1 cellular context compared by ENCODE assay signal in the genomic region with DNA sequence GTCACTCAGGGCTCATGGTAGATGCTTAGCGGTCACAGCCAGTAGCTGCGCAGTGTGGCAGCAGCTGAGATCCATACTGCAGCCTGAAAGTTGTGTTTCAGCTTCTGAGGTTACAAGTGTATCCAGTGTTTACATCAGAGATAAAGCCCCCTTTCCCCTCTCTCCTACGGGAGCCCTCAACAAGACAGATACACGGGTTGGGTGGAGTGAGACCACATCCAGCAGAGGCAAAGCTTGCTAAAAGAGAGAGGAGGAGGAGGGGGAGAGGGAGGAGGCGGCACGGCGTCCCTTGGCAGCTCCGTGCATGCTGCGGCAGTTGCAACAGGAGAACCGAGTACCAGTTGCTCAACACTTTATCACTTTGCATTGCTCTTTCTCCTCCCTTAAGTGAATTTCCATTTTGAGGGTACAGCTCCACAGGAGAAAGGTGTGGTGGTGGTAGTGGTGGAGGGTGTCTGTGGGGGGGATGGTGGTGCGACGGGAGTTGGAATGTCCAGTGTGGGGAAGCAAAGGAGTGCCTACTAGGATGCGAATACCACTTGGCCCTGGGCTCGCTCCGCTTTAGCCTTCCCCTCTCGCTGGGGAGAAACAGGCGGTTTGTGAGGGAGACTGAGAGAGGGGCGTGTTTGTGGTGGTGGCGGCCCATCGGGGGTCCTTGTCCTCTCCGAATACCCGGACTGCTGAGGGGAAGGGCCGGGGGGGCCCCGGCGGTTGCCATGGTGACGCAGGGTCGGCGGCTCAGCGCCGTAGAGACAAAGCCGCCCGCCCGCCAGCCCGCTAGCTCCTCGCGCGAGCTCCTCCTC.
TF ChIP-seq lines count a peak whose summit lies in the region.

No MANE protein-coding gene starts in this region.

TF ChIP-seq in K562, 482 proteins besides CTCF, POLR2A, EP300 and RAD21 (continued from another document and continues in another):
- TF ChIP-seq, protein P1, sequence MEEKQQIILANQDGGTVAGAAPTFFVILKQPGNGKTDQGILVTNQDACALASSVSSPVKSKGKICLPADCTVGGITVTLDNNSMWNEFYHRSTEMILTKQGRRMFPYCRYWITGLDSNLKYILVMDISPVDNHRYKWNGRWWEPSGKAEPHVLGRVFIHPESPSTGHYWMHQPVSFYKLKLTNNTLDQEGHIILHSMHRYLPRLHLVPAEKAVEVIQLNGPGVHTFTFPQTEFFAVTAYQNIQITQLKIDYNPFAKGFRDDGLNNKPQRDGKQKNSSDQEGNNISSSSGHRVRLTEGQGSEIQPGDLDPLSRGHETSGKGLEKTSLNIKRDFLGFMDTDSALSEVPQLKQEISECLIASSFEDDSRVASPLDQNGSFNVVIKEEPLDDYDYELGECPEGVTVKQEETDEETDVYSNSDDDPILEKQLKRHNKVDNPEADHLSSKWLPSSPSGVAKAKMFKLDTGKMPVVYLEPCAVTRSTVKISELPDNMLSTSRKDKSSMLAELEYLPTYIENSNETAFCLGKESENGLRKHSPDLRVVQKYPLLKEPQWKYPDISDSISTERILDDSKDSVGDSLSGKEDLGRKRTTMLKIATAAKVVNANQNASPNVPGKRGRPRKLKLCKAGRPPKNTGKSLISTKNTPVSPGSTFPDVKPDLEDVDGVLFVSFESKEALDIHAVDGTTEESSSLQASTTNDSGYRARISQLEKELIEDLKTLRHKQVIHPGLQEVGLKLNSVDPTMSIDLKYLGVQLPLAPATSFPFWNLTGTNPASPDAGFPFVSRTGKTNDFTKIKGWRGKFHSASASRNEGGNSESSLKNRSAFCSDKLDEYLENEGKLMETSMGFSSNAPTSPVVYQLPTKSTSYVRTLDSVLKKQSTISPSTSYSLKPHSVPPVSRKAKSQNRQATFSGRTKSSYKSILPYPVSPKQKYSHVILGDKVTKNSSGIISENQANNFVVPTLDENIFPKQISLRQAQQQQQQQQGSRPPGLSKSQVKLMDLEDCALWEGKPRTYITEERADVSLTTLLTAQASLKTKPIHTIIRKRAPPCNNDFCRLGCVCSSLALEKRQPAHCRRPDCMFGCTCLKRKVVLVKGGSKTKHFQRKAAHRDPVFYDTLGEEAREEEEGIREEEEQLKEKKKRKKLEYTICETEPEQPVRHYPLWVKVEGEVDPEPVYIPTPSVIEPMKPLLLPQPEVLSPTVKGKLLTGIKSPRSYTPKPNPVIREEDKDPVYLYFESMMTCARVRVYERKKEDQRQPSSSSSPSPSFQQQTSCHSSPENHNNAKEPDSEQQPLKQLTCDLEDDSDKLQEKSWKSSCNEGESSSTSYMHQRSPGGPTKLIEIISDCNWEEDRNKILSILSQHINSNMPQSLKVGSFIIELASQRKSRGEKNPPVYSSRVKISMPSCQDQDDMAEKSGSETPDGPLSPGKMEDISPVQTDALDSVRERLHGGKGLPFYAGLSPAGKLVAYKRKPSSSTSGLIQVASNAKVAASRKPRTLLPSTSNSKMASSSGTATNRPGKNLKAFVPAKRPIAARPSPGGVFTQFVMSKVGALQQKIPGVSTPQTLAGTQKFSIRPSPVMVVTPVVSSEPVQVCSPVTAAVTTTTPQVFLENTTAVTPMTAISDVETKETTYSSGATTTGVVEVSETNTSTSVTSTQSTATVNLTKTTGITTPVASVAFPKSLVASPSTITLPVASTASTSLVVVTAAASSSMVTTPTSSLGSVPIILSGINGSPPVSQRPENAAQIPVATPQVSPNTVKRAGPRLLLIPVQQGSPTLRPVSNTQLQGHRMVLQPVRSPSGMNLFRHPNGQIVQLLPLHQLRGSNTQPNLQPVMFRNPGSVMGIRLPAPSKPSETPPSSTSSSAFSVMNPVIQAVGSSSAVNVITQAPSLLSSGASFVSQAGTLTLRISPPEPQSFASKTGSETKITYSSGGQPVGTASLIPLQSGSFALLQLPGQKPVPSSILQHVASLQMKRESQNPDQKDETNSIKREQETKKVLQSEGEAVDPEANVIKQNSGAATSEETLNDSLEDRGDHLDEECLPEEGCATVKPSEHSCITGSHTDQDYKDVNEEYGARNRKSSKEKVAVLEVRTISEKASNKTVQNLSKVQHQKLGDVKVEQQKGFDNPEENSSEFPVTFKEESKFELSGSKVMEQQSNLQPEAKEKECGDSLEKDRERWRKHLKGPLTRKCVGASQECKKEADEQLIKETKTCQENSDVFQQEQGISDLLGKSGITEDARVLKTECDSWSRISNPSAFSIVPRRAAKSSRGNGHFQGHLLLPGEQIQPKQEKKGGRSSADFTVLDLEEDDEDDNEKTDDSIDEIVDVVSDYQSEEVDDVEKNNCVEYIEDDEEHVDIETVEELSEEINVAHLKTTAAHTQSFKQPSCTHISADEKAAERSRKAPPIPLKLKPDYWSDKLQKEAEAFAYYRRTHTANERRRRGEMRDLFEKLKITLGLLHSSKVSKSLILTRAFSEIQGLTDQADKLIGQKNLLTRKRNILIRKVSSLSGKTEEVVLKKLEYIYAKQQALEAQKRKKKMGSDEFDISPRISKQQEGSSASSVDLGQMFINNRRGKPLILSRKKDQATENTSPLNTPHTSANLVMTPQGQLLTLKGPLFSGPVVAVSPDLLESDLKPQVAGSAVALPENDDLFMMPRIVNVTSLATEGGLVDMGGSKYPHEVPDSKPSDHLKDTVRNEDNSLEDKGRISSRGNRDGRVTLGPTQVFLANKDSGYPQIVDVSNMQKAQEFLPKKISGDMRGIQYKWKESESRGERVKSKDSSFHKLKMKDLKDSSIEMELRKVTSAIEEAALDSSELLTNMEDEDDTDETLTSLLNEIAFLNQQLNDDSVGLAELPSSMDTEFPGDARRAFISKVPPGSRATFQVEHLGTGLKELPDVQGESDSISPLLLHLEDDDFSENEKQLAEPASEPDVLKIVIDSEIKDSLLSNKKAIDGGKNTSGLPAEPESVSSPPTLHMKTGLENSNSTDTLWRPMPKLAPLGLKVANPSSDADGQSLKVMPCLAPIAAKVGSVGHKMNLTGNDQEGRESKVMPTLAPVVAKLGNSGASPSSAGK (IDR thresholded peaks at IDR 0.05) = no peak
- TF ChIP-seq FUS (optimal IDR thresholded peaks at IDR 0.05; ENCODE audit: low read depth, low read length) (peak; percentile 17), FOXK1 (CRISPR knock-in tag; IDR thresholded peaks at IDR 0.05; ENCODE audit: borderline replicate concordance) (no peak; the same call in 1 of the 2 replicates), XRCC4 (IDR thresholded peaks at IDR 0.05; ENCODE audit: extremely low read depth, insufficient read depth, insufficient read length) (no peak), OTX1 (CRISPR knock-in tag; IDR thresholded peaks at IDR 0.05) (0 out of 2 replicates have a peak, but pooled peaks have one; percentile 76), MIER1 (IDR thresholded peaks at IDR 0.05; ENCODE audit: low read depth) (no peak), KLF13 (tag; IDR thresholded peaks at IDR 0.05; ENCODE audit: borderline replicate concordance, low read depth) (no peak), RFX1 (IDR thresholded peaks at IDR 0.05) (peak; percentile 97), PKNOX1 (IDR thresholded peaks at IDR 0.05) (no peak), TOE1 (IDR thresholded peaks at IDR 0.05; ENCODE audit: borderline replicate concordance) (peak; percentile 59; the same call in 1 of the 2 replicates), TOE1 (CRISPR knock-in tag; IDR thresholded peaks at IDR 0.05; ENCODE audit: borderline replicate concordance, low read depth) (no peak), KLF16 (IDR thresholded peaks at IDR 0.05) (no peak), SMARCB1 (IDR thresholded peaks at IDR 0.05; ENCODE audit: insufficient read length, low read depth) (no peak), JUNB (CRISPR knock-in tag; conservative IDR thresholded peaks at IDR 0.05) (no peak), ZNF23 (CRISPR knock-in tag; IDR thresholded peaks at IDR 0.05) (no peak), NFATC3 (IDR thresholded peaks at IDR 0.05) (no peak), SAFB (IDR thresholded peaks at IDR 0.05; ENCODE audit: borderline replicate concordance, low read depth, low read length) (no peak), SAP30 (IDR thresholded peaks at IDR 0.05; ENCODE audit: borderline replicate concordance, insufficient read depth, low read depth, low read length, poor library complexity, severe bottlenecking) (no peak), ZNF668 (CRISPR knock-in tag; IDR thresholded peaks at IDR 0.05) (no peak), NELFE (IDR thresholded peaks at IDR 0.05; ENCODE audit: insufficient read depth, insufficient read length) (no peak), ZNF146 (CRISPR knock-in tag; IDR thresholded peaks at IDR 0.05; ENCODE audit: unreplicated experiment) (no peak), ZNF41 (CRISPR knock-in tag; conservative IDR thresholded peaks at IDR 0.05) (no peak), CBFA2T3 (IDR thresholded peaks at IDR 0.05) (0 out of 2 replicates have a peak, but pooled peaks have one; percentile 7), YY1 (IDR thresholded peaks at IDR 0.05; ENCODE audit: borderline replicate concordance in 1 of 3, control insufficient read depth in 1 of 3, extremely low read depth in 1 of 3, insufficient read depth in 3 of 3, insufficient read length in 1 of 3, insufficient replicate concordance in 2 of 3, low read depth in 1 of 3, low read length in 2 of 3) (peak in 1 of 3 experiments; percentile 16), PHF8 (IDR thresholded peaks at IDR 0.05; ENCODE audit: borderline replicate concordance, low read length) (peak; percentile 41; the same call in 1 of the 2 replicates), SMAD2 (IDR thresholded peaks at IDR 0.05; ENCODE audit: low read depth, low read length) (no peak), RNF219 (CRISPR knock-in tag; IDR thresholded peaks at IDR 0.05) (no peak), ZNF324 (CRISPR knock-in tag; IDR thresholded peaks at IDR 0.05) (no peak), ZNF239 (CRISPR knock-in tag; IDR thresholded peaks at IDR 0.05) (no peak), NR1H2 (CRISPR knock-in tag; IDR thresholded peaks at IDR 0.05) (peak; percentile 67; the same call in 1 of the 2 replicates)
- TF ChIP-seq, protein P2, sequence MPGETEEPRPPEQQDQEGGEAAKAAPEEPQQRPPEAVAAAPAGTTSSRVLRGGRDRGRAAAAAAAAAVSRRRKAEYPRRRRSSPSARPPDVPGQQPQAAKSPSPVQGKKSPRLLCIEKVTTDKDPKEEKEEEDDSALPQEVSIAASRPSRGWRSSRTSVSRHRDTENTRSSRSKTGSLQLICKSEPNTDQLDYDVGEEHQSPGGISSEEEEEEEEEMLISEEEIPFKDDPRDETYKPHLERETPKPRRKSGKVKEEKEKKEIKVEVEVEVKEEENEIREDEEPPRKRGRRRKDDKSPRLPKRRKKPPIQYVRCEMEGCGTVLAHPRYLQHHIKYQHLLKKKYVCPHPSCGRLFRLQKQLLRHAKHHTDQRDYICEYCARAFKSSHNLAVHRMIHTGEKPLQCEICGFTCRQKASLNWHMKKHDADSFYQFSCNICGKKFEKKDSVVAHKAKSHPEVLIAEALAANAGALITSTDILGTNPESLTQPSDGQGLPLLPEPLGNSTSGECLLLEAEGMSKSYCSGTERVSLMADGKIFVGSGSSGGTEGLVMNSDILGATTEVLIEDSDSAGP (CRISPR knock-in tag; IDR thresholded peaks at IDR 0.05) = no peak
- TF ChIP-seq, protein P3, sequence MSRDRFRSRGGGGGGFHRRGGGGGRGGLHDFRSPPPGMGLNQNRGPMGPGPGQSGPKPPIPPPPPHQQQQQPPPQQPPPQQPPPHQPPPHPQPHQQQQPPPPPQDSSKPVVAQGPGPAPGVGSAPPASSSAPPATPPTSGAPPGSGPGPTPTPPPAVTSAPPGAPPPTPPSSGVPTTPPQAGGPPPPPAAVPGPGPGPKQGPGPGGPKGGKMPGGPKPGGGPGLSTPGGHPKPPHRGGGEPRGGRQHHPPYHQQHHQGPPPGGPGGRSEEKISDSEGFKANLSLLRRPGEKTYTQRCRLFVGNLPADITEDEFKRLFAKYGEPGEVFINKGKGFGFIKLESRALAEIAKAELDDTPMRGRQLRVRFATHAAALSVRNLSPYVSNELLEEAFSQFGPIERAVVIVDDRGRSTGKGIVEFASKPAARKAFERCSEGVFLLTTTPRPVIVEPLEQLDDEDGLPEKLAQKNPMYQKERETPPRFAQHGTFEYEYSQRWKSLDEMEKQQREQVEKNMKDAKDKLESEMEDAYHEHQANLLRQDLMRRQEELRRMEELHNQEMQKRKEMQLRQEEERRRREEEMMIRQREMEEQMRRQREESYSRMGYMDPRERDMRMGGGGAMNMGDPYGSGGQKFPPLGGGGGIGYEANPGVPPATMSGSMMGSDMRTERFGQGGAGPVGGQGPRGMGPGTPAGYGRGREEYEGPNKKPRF (IDR thresholded peaks at IDR 0.05; ENCODE audit: low read depth, low read length) = no peak
- TF ChIP-seq, protein P4, sequence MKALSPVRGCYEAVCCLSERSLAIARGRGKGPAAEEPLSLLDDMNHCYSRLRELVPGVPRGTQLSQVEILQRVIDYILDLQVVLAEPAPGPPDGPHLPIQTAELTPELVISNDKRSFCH (CRISPR knock-in tag; IDR thresholded peaks at IDR 0.05) = no peak
- TF ChIP-seq, protein P4 (tag; IDR thresholded peaks at IDR 0.05) = no peak; the same call in none of the 2 replicates
